In the genomic region with DNA sequence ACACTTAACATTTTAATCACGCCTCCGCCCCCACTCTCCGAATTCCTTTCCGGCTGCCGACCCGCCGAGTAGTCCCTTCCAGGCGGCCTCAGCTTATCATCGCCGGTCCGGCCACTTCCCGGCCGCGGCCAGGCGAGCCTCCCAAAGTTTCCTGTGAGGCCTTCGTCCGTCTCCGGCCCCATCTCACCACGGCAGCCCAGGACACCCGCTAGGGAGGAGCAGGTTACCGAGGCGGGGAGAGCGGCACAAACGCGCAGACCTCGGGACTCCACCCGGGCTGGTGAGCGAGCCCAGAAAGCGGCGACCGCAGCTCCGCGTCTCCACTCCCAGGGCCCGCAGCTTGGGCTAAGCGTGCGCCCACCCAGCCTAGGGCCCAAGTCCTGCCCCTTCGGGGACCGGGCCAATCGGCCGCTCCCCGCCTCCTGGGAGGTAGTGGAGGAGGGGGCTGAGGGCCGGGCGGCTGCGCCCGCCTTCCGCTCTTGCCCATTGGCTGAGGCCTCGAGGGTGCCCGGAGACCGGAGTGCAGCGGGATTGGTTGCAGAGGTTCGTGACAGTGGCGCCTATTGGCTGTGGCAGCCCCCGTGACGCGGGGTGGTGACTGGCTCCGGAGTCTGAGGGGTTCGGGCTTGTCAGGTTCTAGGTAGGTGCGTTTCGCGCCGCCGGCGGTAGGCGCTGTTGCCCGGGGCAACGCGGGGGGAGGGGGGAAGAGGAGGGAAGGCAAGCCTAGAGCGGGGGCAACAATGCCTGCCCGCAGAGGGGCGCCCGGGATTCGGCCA, we compare ENCODE assay signal across 1 cellular context.
TF ChIP-seq lines count a peak whose summit lies in the region.

No MANE protein-coding gene starts in this region.

TF ChIP-seq in GM12878, 131 proteins besides CTCF, POLR2A, EP300 and RAD21 (continued from another document):
- TF ChIP-seq, protein P1, sequence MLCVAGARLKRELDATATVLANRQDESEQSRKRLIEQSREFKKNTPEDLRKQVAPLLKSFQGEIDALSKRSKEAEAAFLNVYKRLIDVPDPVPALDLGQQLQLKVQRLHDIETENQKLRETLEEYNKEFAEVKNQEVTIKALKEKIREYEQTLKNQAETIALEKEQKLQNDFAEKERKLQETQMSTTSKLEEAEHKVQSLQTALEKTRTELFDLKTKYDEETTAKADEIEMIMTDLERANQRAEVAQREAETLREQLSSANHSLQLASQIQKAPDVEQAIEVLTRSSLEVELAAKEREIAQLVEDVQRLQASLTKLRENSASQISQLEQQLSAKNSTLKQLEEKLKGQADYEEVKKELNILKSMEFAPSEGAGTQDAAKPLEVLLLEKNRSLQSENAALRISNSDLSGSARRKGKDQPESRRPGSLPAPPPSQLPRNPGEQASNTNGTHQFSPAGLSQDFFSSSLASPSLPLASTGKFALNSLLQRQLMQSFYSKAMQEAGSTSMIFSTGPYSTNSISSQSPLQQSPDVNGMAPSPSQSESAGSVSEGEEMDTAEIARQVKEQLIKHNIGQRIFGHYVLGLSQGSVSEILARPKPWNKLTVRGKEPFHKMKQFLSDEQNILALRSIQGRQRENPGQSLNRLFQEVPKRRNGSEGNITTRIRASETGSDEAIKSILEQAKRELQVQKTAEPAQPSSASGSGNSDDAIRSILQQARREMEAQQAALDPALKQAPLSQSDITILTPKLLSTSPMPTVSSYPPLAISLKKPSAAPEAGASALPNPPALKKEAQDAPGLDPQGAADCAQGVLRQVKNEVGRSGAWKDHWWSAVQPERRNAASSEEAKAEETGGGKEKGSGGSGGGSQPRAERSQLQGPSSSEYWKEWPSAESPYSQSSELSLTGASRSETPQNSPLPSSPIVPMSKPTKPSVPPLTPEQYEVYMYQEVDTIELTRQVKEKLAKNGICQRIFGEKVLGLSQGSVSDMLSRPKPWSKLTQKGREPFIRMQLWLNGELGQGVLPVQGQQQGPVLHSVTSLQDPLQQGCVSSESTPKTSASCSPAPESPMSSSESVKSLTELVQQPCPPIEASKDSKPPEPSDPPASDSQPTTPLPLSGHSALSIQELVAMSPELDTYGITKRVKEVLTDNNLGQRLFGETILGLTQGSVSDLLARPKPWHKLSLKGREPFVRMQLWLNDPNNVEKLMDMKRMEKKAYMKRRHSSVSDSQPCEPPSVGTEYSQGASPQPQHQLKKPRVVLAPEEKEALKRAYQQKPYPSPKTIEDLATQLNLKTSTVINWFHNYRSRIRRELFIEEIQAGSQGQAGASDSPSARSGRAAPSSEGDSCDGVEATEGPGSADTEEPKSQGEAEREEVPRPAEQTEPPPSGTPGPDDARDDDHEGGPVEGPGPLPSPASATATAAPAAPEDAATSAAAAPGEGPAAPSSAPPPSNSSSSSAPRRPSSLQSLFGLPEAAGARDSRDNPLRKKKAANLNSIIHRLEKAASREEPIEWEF (IDR thresholded peaks at IDR 0.05; ENCODE audit: insufficient replicate concordance, low read depth, low read length) = no peak
- TF ChIP-seq, protein P2, sequence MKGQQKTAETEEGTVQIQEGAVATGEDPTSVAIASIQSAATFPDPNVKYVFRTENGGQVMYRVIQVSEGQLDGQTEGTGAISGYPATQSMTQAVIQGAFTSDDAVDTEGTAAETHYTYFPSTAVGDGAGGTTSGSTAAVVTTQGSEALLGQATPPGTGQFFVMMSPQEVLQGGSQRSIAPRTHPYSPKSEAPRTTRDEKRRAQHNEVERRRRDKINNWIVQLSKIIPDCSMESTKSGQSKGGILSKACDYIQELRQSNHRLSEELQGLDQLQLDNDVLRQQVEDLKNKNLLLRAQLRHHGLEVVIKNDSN (IDR thresholded peaks at IDR 0.05; ENCODE audit: borderline replicate concordance, extremely low read length, insufficient read depth, low read depth, low read length) = peak; percentile 94
- TF ChIP-seq POLR2AphosphoS2 (IDR thresholded peaks at IDR 0.05; ENCODE audit: low read depth, low read length) (peak; percentile 84), EED (IDR thresholded peaks at IDR 0.05; ENCODE audit: low read depth) (no peak; the same call in 1 of the 2 replicates), SMC3 (IDR thresholded peaks at IDR 0.05; ENCODE audit: borderline replicate concordance, low read length) (peak; percentile 20; the same call in 1 of the 2 replicates), BRCA1 (IDR thresholded peaks at IDR 0.05; ENCODE audit: low read depth, low read length) (no peak), SREBF2 (IDR thresholded peaks at IDR 0.05; ENCODE audit: low read length) (no peak), CHD4 (IDR thresholded peaks at IDR 0.05) (no peak), EGR1 (IDR thresholded peaks at IDR 0.05; ENCODE audit: borderline replicate concordance in 1 of 2, low read depth in 2 of 2, low read length in 2 of 2) (0 out of 3 replicates have a peak, but pooled peaks of 1 of the 2 experiments have one; percentile 20), TCF3 (IDR thresholded peaks at IDR 0.05; ENCODE audit: borderline replicate concordance, insufficient read depth, low read depth, low read length) (peak; percentile 49; the same call in 1 of the 2 replicates), NR2C2 (IDR thresholded peaks at IDR 0.05; ENCODE audit: borderline replicate concordance, control insufficient read depth, insufficient read length, low read depth) (no peak), STAT3 (IDR thresholded peaks at IDR 0.05; ENCODE audit: low read depth, low read length) (no peak), YBX1 (IDR thresholded peaks at IDR 0.05) (no peak), ZBED1 (IDR thresholded peaks at IDR 0.05; ENCODE audit: borderline replicate concordance) (no peak), HDGF (IDR thresholded peaks at IDR 0.05) (peak; percentile 95), SMARCA5 (IDR thresholded peaks at IDR 0.05) (0 out of 2 replicates have a peak, but pooled peaks have one; percentile 20), MTA3 (IDR thresholded peaks at IDR 0.05; ENCODE audit: borderline replicate concordance, low read length) (no peak), LARP7 (IDR thresholded peaks at IDR 0.05) (peak; percentile 88), KAT2A (conservative IDR thresholded peaks at IDR 0.05; ENCODE audit: control insufficient read depth, low read depth, low read length) (no peak), SRF (IDR thresholded peaks at IDR 0.05; ENCODE audit: low read depth in 2 of 2, low read length in 2 of 2) (no peak), FOXK2 (IDR thresholded peaks at IDR 0.05) (no peak)
- TF ChIP-seq, protein P3, sequence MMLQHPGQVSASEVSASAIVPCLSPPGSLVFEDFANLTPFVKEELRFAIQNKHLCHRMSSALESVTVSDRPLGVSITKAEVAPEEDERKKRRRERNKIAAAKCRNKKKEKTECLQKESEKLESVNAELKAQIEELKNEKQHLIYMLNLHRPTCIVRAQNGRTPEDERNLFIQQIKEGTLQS (IDR thresholded peaks at IDR 0.05; ENCODE audit: borderline replicate concordance, extremely low read depth, low read depth, low read length) = peak; percentile 68
- TF ChIP-seq, protein P4, sequence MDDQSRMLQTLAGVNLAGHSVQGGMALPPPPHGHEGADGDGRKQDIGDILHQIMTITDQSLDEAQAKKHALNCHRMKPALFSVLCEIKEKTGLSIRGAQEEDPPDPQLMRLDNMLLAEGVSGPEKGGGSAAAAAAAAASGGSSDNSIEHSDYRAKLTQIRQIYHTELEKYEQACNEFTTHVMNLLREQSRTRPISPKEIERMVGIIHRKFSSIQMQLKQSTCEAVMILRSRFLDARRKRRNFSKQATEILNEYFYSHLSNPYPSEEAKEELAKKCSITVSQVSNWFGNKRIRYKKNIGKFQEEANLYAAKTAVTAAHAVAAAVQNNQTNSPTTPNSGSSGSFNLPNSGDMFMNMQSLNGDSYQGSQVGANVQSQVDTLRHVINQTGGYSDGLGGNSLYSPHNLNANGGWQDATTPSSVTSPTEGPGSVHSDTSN (IDR thresholded peaks at IDR 0.05; ENCODE audit: insufficient replicate concordance, low read depth, low read length) = peak; percentile 81
